ENCODE assay signal across 22 cellular contexts in the genomic region with DNA sequence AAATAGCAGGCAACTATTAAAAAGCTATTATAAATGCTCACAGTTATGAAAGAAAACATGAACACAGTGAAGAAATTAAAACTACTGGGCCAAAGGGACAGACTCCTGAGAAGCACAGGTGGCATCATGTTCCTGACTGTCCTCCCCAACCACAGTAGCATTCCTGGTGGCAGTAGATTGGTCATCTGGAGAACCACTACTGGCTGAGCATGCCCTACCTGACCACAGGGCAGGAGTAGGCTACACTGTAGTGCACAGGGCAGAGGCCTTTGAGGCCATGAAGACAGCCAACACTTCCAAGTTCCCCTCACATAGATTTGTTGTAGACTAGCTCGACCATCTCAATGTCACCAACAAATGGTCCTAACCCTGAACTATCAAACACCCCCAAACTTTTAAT.
"Had no signal": no experiment of that assay in that cellular context is flagged by ENCODE, and none has a peak within 500 bp of the region (broad histone marks: within the 10 kb centered on the region; RNA-seq: fewer than 3 reads in every experiment).

No MANE protein-coding gene starts in this region.

- H3K27ac Mint-ChIP-seq: neural progenitor cell had no signal

- H3K36me3 ChIP-seq: prostate gland, thyroid gland had no signal

- H3K4me1 ChIP-seq: prostate gland had no signal

- H3K27me3 ChIP-seq: gastroesophageal sphincter, heart left ventricle, neural progenitor cell, right atrium auricular region, thyroid gland had no signal

- ATAC-seq: effector memory CD8-positive, alpha-beta T cell; gastroesophageal sphincter; heart left ventricle; naive thymus-derived CD8-positive, alpha-beta T cell; stimulated activated naive CD8-positive, alpha-beta T cell treated with anti-CD3 and anti-CD28 coated beads, Interleukin-15, Interleukin-2, amounts not matched to agents 100 U/mL and 50 U/mL, for 24 hours had no signal

- H3K4me3 Mint-ChIP-seq: brain; central memory CD8-positive, alpha-beta T cell; effector memory CD8-positive, alpha-beta T cell; neural progenitor cell had no signal

- H3K9me3 Mint-ChIP-seq: brain; central memory CD8-positive, alpha-beta T cell; effector memory CD8-positive, alpha-beta T cell; naive thymus-derived CD8-positive, alpha-beta T cell; neural progenitor cell had no signal

- H3K27ac ChIP-seq: gastroesophageal sphincter, heart left ventricle, neural progenitor cell, prostate gland, right atrium auricular region, thyroid gland had no signal

- FAIRE-seq: colon, islet of Langerhans had no signal

- H3K9ac ChIP-seq: neural progenitor cell had no signal

- H3K4me3 ChIP-seq: gastroesophageal sphincter, heart left ventricle, neural progenitor cell, prostate gland, right atrium auricular region, thyroid gland had no signal

- H3K27me3 Mint-ChIP-seq: brain; central memory CD8-positive, alpha-beta T cell; effector memory CD8-positive, alpha-beta T cell; naive thymus-derived CD8-positive, alpha-beta T cell had no signal

- H3K9me3 ChIP-seq: gastroesophageal sphincter, heart left ventricle, prostate gland, right atrium auricular region, thyroid gland had no signal

- DNase-seq: activated CD4-positive, alpha-beta T cell treated with anti-CD3 and anti-CD28 coated beads for 1 hour; activated CD4-positive, alpha-beta T cell treated with anti-CD3 and anti-CD28 coated beads, Interleukin-2, amount 50 U/mL, for 1 hour; activated naive CD4-positive, alpha-beta T cell treated with Interleukin-2 at 50 U/mL for 16 hours; activated T-cell treated with anti-CD3 and anti-CD28 coated beads, Interleukin-2, amount 50 U/mL, for 48 hours; aorta; effector memory CD8-positive, alpha-beta T cell; heart left ventricle; naive thymus-derived CD8-positive, alpha-beta T cell; stimulated activated CD4-positive, alpha-beta T cell treated with anti-CD3 and anti-CD28 coated beads, Interleukin-12 subunit alpha, Interleukin-12 subunit beta, amount 100 ng/mL, for 4 hours; stimulated activated CD4-positive, alpha-beta T cell treated with anti-CD3 and anti-CD28 coated beads, Interleukin-4, amount 100 ng/mL, for 4 hours; stimulated activated naive CD8-positive, alpha-beta T cell treated with anti-CD3 and anti-CD28 coated beads, Interleukin-15, Interleukin-2, amounts not matched to agents 100 U/mL and 50 U/mL, for 24 hours; substantia nigra; T-helper 9 cell; thyroid gland had no signal
